In the genomic region with DNA sequence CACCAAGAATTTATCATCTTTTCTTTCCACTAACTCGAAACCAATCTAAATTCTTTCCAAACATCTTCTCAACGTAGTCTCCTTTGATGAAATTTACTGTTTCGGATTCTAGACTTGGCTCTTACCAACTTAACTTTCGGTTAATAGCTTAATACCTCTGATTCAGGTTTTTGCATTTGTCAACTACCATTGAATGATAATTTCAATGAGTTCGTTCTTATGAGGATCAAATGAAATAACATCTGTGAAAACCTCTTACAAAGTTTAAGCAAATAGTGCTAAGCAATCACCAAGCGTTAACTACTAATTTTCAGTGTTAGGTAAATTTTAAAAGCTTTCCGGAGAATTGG, we compare ENCODE assay signal across 8 cellular contexts. TPM values are rescaled to one million over a fixed set of nuclear protein-coding genes. Genes with fewer than 3 reads are reported as not detected.
DNase-seq lines count a peak whose midpoint lies in the region; ATAC-seq, FAIRE-seq and TF ChIP-seq lines count a peak whose summit lies in the region.

No MANE protein-coding gene starts in this region.

- no peaks in the 10 kb centered on the region for H3K9me2 ChIP-seq in SU-DHL-6 (replicated peaks; ENCODE audit: insufficient read depth, low read length)

- peaks cover 11% of the 10 kb centered on the region for H3F3A ChIP-seq in SU-DHL-6 (ENCODE audit: insufficient read depth)

- H3K4me1 ChIP-seq in gastroesophageal sphincter: peaks cover 6 to 43% (median 19%) of the 10 kb centered on the region in 3 donors

- peak; percentile 71 for FAIRE-seq in H54 (lab: Jason Lieb, UNC)

- no peak for TF ChIP-seq EP300 in gastroesophageal sphincter (IDR thresholded peaks at IDR 0.05)

- peak overlapping the region; percentile 75; the same call in 1 of the 2 replicates for H3K27ac ChIP-seq in SU-DHL-6 (ENCODE audit: low read depth, low read length)
- H3K27ac ChIP-seq in gastroesophageal sphincter: peak overlapping the region; percentile 96 to 99 (median 98)
- H3K27ac ChIP-seq in skin epidermis: peak overlapping the region in 20 of 21 experiments; percentile 92 to 100 (median 99)

- TF ChIP-seq CTCF in SU-DHL-6 (IDR thresholded peaks at IDR 0.05; ENCODE audit: insufficient read depth, low read length, poor library complexity, severe bottlenecking) (no peak), gastroesophageal sphincter (IDR thresholded peaks at IDR 0.05) (no peak)

- H3K4me3 ChIP-seq in SU-DHL-6 (ENCODE audit: insufficient read depth, low read length, poor library complexity, severe bottlenecking): peak overlapping the region; percentile 74
- peak overlapping the region; percentile 91 to 100 for H3K4me3 ChIP-seq in gastroesophageal sphincter
- H3K4me3 ChIP-seq in skin epidermis: peak overlapping the region; percentile 76 to 100 (median 97)

- peak overlapping the region; percentile 86 for H3K4me2 ChIP-seq in SU-DHL-6 (ENCODE audit: low read depth, low read length, poor library complexity, severe bottlenecking)

- TF ChIP-seq POLR2A in H54 (IDR thresholded peaks at IDR 0.05; ENCODE audit: low read depth, low read length) (no peak), gastroesophageal sphincter (IDR thresholded peaks at IDR 0.05) (no peak)

- WGBS in gastroesophageal sphincter (ENCODE audit: low coverage in 1 of 2), 2 donors: 5 to 12% methylated on average over 7 of the region's 7 CpGs

- H3K79me2 ChIP-seq in SU-DHL-6 (ENCODE audit: insufficient read depth, low read length): peaks cover 29% of the 10 kb centered on the region

- no peaks in the 10 kb centered on the region for H4K20me1 ChIP-seq in SU-DHL-6 (ENCODE audit: low read depth, low read length)

- ATAC-seq in gastroesophageal sphincter (no peak), HG02759 (IDR thresholded peaks at IDR 0.05; ENCODE audit: unreplicated experiment) (no peak), HG02970 (IDR thresholded peaks at IDR 0.05; ENCODE audit: low FRiP score, unreplicated experiment) (no peak), HG03439 (IDR thresholded peaks at IDR 0.05; ENCODE audit: unreplicated experiment) (no peak)

- H3K27me3 ChIP-seq in SU-DHL-6 (ENCODE audit: low read length): no peaks in the 10 kb centered on the region
- H3K27me3 ChIP-seq in gastroesophageal sphincter: no peaks in the 10 kb centered on the region

- H3K9me3 ChIP-seq in SU-DHL-6 (ENCODE audit: insufficient read depth, low read length) (no peaks in the 10 kb centered on the region), gastroesophageal sphincter (no peaks in the 10 kb centered on the region)

- DNase-seq in H54 (ENCODE audit: insufficient read length, low spot score): no peak
- DNase-seq in DMS 273 treated with DMSO at 0.1 percent for 48 hours (lab: John Stamatoyannopoulos, UW): no peak

- no peaks in the 10 kb centered on the region for H3K36me3 ChIP-seq in SU-DHL-6 (ENCODE audit: low read length)
- H3K36me3 ChIP-seq in gastroesophageal sphincter: no peaks in the 10 kb centered on the region

- peak overlapping the region; percentile 81 for H2AFZ ChIP-seq in SU-DHL-6 (ENCODE audit: low read depth, low read length, severe bottlenecking)

- peak overlapping the region; percentile 86 for H3K9ac ChIP-seq in SU-DHL-6 (ENCODE audit: low read length)

RNA-seq across cellular contexts. Expression of gene NRBP1, which starts 0.6 kb away (rescaled TPM):
- 10 to 100 TPM; 78.5 to 90.7 (median 89.1) TPM for total RNA-seq in gastroesophageal sphincter

RNA-seq across cellular contexts. Expression of gene KRTCAP3, which starts 14.3 kb away (rescaled TPM):
- 1 to 10 TPM in 1 of 4 donors, under 1 TPM in 1, not detected in 2; 0.94 to 1.1 TPM for total RNA-seq in gastroesophageal sphincter

RNA-seq across cellular contexts. Expression of gene PPM1G, which starts 18.4 kb away (rescaled TPM):
- 10 to 100 TPM; 50.2 to 74.2 (median 58.8) TPM for total RNA-seq in gastroesophageal sphincter

RNA-seq across cellular contexts. Expression of gene ZNF513, which starts 47.3 kb away (rescaled TPM):
- 10 to 100 TPM in 2 of 4 donors, 1 to 10 TPM in 2; 6.6 to 16.3 (median 11.0) TPM for total RNA-seq in gastroesophageal sphincter

RNA-seq across cellular contexts. Expression of gene SNX17, which starts 57.4 kb away (rescaled TPM):
- total RNA-seq in gastroesophageal sphincter: 100 to 1,000 TPM; 104 to 130 (median 118) TPM
